In the genomic region with DNA sequence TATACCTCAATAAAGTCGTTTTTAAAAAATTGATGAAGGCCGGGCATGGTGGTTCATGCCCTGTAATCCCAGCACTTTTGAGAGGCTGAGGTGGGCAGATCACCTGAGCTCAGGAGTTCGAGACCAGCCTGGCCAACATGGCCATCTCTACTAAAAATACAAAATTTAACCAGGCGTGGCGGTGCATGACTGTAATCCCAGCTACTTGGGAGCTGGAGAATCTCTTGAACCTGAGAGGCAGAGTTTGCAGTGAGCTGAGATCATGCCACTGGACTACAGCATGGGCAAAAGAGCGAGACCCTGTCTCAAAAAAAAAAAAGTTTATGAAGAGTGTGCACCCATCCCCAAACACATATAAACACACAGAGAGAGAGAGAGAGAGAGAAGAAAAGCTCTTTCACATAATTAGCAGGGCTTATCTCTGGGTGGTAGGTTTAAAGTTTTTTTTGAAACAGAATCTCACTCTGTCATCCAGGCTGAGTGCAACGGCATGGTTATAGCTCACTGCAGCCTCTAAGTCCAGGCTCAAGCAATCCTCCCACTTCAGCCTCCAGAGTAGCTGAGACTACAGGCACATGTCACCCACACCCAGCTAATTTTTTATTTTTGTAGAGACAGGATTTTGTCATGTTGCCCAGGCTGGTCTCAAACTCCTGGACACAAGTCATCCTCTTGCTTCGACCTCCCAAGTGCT, we compare ENCODE assay signal across 11 cellular contexts. TPM values are rescaled to one million over a fixed set of nuclear protein-coding genes. Genes with fewer than 3 reads are reported as not detected.
DNase-seq lines count a peak whose midpoint lies in the region; FAIRE-seq and TF ChIP-seq lines count a peak whose summit lies in the region.
"Had no signal": no experiment of that assay in that cellular context is flagged by ENCODE, and none has a peak within 500 bp of the region (broad histone marks: within the 10 kb centered on the region; RNA-seq: fewer than 3 reads in every experiment).

No MANE protein-coding gene starts in this region.

- H3F3A ChIP-seq in Loucy (ENCODE audit: low read depth) = no peaks in the 10 kb centered on the region

- H2AFZ ChIP-seq in Loucy (ENCODE audit: low read length) = 0 out of 2 replicates have a peak overlapping the region, but pooled peaks have one; percentile 57

- no peaks in the 10 kb centered on the region for H3K9me3 Mint-ChIP-seq in Calu3 (ENCODE audit: low read depth, unreplicated experiment)
- H3K9me3 Mint-ChIP-seq in osteocyte (ENCODE audit: unreplicated experiment) = no peaks in the 10 kb centered on the region

- TF ChIP-seq POLR2A in adrenal gland (IDR thresholded peaks at IDR 0.05) = no peak

- no peak for DNase-seq in Calu3
- DNase-seq in adrenal gland = no peak
- no peak for DNase-seq in osteocyte (ENCODE audit: extremely low spot score, unreplicated experiment)
- DNase-seq in AG08395 (ENCODE audit: low spot score) = no peak
- DNase-seq in NCI-H146 treated with DMSO at 0.1 percent for 48 hours (lab: John Stamatoyannopoulos, UW; ENCODE audit: unreplicated experiment) = no peak
- no peak for DNase-seq in EL
- no peak for DNase-seq in GM19239 (ENCODE audit: insufficient read length, low spot score)
- DNase-seq: GDM1, NCI-H524 treated with DMSO at 0.1 percent for 48 hours had no signal

- H3K9me3 ChIP-seq in Loucy (ENCODE audit: insufficient read depth, low read depth, low read length) (no peaks in the 10 kb centered on the region), adrenal gland (replicated peaks in 1 of 3) (no peaks in the 10 kb centered on the region)

- CTCF ChIA-PET in Calu3 (lab: Charles Lee) = interaction anchor here (0.7 kb wide), 1 partner anchor 92 kb away, joined by 3 read pairs; no protein-coding TSS in a partner anchor

- H3K27me3 Mint-ChIP-seq in Calu3 (ENCODE audit: unreplicated experiment) (no peaks in the 10 kb centered on the region), osteocyte (ENCODE audit: unreplicated experiment) (no peaks in the 10 kb centered on the region)

- no peaks in the 10 kb centered on the region for H3K27me3 ChIP-seq in Loucy (ENCODE audit: insufficient read depth, low read length, poor library complexity, severe bottlenecking)
- H3K27me3 ChIP-seq in adrenal gland = no peaks in the 10 kb centered on the region

- H3K36me3 Mint-ChIP-seq in Calu3 (ENCODE audit: insufficient read depth, unreplicated experiment) = peaks cover 61% of the 10 kb centered on the region
- H3K36me3 Mint-ChIP-seq in osteocyte (ENCODE audit: unreplicated experiment) = peaks cover 2% of the 10 kb centered on the region

- WGBS in adrenal gland, 4 donors = 70 to 78% (median 74%) methylated on average over 8 of the region's 8 CpGs

- H3K4me1 ChIP-seq in Loucy (ENCODE audit: insufficient read depth, low read length, poor library complexity, severe bottlenecking) (peaks cover 26% of the 10 kb centered on the region), adrenal gland (replicated peaks in 1 of 2) (peaks cover 55 to 80% of the 10 kb centered on the region in 2 donors)

- H3K4me1 Mint-ChIP-seq in Calu3 (ENCODE audit: low read depth, unreplicated experiment) (peaks cover 40% of the 10 kb centered on the region), osteocyte (ENCODE audit: unreplicated experiment) (peaks cover 59% of the 10 kb centered on the region)

- no peak for TF ChIP-seq CTCF in Calu3 (IDR thresholded peaks at IDR 0.05; ENCODE audit: unreplicated experiment)
- no peak for TF ChIP-seq CTCF in Loucy (conservative IDR thresholded peaks at IDR 0.05; ENCODE audit: low read length)
- no peak for TF ChIP-seq CTCF in adrenal gland (IDR thresholded peaks at IDR 0.05)
- no peak for TF ChIP-seq CTCF in osteocyte (IDR thresholded peaks at IDR 0.05)

- FAIRE-seq in GM19239 (lab: Jason Lieb, UNC) = no peak

- H3K4me3 Mint-ChIP-seq in Calu3 (ENCODE audit: low read depth, unreplicated experiment) = peak overlapping the region; percentile 48
- no peak overlapping the region for H3K4me3 Mint-ChIP-seq in osteocyte (ENCODE audit: unreplicated experiment)

- no peaks in the 10 kb centered on the region for H3K79me2 ChIP-seq in Loucy (ENCODE audit: insufficient read depth, low read length)

- peak overlapping the region in 3 of 5 donors; percentile 98 to 100 (median 99) for H3K27ac ChIP-seq in adrenal gland

- H3K4me2 ChIP-seq in Loucy (ENCODE audit: low read depth, low read length, poor library complexity, severe bottlenecking) = peak overlapping the region; percentile 17

- H3K4me3 ChIP-seq in Loucy (ENCODE audit: low read length, poor library complexity, severe bottlenecking) = no peak overlapping the region
- H3K4me3 ChIP-seq in adrenal gland = no peak overlapping the region
- H3K4me3 ChIP-seq: skin epidermis had no signal

- H3K36me3 ChIP-seq in Loucy (ENCODE audit: insufficient read depth, low read length) = no peaks in the 10 kb centered on the region
- H3K36me3 ChIP-seq in adrenal gland (replicated peaks in 1 of 2) = no peaks in the 10 kb centered on the region

- BruUV-seq in Calu3 (replicated peaks; lab: Mats Ljungman, UMichigan) = no TSS peak

- no peaks in the 10 kb centered on the region for H3K9me2 ChIP-seq in Loucy (replicated peaks; ENCODE audit: low read depth, low read length)

- H3K9ac ChIP-seq in Loucy (ENCODE audit: low read depth, low read length, poor library complexity, severe bottlenecking) = peak overlapping the region; percentile 34

- H4K20me1 ChIP-seq in Loucy (ENCODE audit: insufficient read depth, low read length, poor library complexity, severe bottlenecking) = no peaks in the 10 kb centered on the region

- intact Hi-C loops in Calu3 (cut with micrococcal nuclease; ENCODE audit: unreplicated experiment) (no loop called here), adrenal gland (cut with DNase I) (no loop called here)

- no peak overlapping the region for H3K27ac Mint-ChIP-seq in Calu3 (ENCODE audit: unreplicated experiment)
- H3K27ac Mint-ChIP-seq in osteocyte (ENCODE audit: unreplicated experiment) = peak overlapping the region; percentile 63

RNA-seq across cellular contexts. Expression of gene SREBF1, which starts 3.0 kb away (rescaled TPM):
- total RNA-seq in Calu3 (2022) (104 and 110 TPM in 2 replicates), adrenal gland (100 to 1,000 TPM; 403 to 850 (median 667) TPM), osteocyte (78.0 and 86.9 TPM in 2 replicates)
- 100 to 1,000 TPM; 298 to 818 (median 483) TPM for polyA plus RNA-seq in adrenal gland
